Comparison of ENCODE assay signal across 21 cellular contexts in the genomic region with DNA sequence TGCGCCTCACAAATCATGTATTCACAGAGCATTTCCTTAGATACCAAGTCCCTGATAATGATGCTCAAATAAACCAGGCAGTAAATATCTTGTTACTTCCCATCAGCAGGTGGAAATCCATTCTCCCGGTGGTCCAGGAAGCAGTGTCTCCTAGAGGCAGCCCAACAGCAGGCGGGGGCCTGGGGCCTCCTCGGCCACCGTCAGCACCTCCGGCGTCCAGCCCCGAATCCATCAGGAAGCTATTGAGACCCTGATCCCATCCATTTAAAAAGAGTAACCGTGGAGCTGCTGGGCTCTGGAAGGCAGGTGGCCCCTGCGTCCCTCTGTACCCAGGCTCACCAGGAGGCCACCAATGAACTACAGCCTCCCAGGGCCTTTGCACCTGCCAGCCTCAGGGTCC.
"Had no signal": no experiment of that assay in that cellular context is flagged by ENCODE, and none has a peak within 500 bp of the region (broad histone marks: within the 10 kb centered on the region; RNA-seq: fewer than 3 reads in every experiment).

No MANE protein-coding gene starts in this region.

- H3K9me3 ChIP-seq: heart right ventricle, prostate gland, right lobe of liver, spleen, stomach, thoracic aorta, transverse colon had no signal

- ATAC-seq: esophagus mucosa, heart right ventricle, right lobe of liver had no signal

- H3K27ac ChIP-seq: heart right ventricle, parathyroid adenoma, prostate gland, right lobe of liver, spleen, stomach, thoracic aorta, transverse colon had no signal

- H3K27me3 ChIP-seq: heart right ventricle, right lobe of liver, spleen, stomach, transverse colon had no signal

- DNase-seq: effector memory CD4-positive, alpha-beta T cell; heart right ventricle; hypothalamus; kidney glomerular epithelial cell; mammary epithelial cell; midbrain; occipital lobe; right lobe of liver; spleen; stimulated activated CD4-positive, alpha-beta T cell treated with anti-CD3 and anti-CD28 coated beads, Interleukin-15, amount 100 ng/mL, for 24 hours; stimulated activated CD4-positive, alpha-beta T cell treated with anti-CD3 and anti-CD28 coated beads, Interleukin-1b, Interleukin-23, amount 100 ng/mL, for 48 hours; stimulated activated CD4-positive, alpha-beta T cell treated with anti-CD3 and anti-CD28 coated beads, Interleukin-4, amount 100 ng/mL, for 24 hours; stimulated activated naive CD4-positive, alpha-beta T cell; stomach; substantia nigra; transverse colon had no signal

- H3K36me3 ChIP-seq: prostate gland, thoracic aorta, transverse colon had no signal

- H3K4me3 ChIP-seq: heart right ventricle, prostate gland, right lobe of liver, spleen, stomach, thoracic aorta, transverse colon had no signal

- H3K4me3 Mint-ChIP-seq: nephron had no signal

- H3K9me3 Mint-ChIP-seq: nephron had no signal

- H2AFZ ChIP-seq: parathyroid adenoma had no signal

- H3K9ac ChIP-seq: parathyroid adenoma had no signal

- H3K4me1 ChIP-seq: prostate gland had no signal
